1 cellular context compared by ENCODE assay signal in genomic region chr7:157208758-157209413, GRCh38.
TF ChIP-seq lines count a peak whose summit lies in the region.

No MANE protein-coding gene starts in this region.

TF ChIP-seq in GM23338, 12 proteins besides CTCF, POLR2A, EP300 and RAD21 (continued from another document):
- TF ChIP-seq REST (IDR thresholded peaks at IDR 0.05; ENCODE audit: unreplicated experiment) (no peak), ETS1 (IDR thresholded peaks at IDR 0.05) (no peak)
